8 cellular contexts compared by ENCODE assay signal in genomic region chr19:35901854-35902661, GRCh38. TPM values are rescaled to one million over a fixed set of nuclear protein-coding genes. Genes with fewer than 3 reads are reported as not detected.
DNase-seq lines count a peak whose midpoint lies in the region; ATAC-seq and TF ChIP-seq lines count a peak whose summit lies in the region.

A gene with protein sequence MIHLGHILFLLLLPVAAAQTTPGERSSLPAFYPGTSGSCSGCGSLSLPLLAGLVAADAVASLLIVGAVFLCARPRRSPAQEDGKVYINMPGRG (plus strand): TSS chr19:35902529. CDS start chr19:35902594, 65 bp downstream.

- peak within 1 kb of the TSS; percentile 92 for H3K9ac ChIP-seq in mesenchymal stem cell (ENCODE audit: low read length)

- H2BK120ac ChIP-seq in mesenchymal stem cell (ENCODE audit: low read depth, low read length) = peak within 1 kb of the TSS; percentile 62

- H3K4me2 ChIP-seq in mesenchymal stem cell (ENCODE audit: low read length, poor library complexity, severe bottlenecking) = peak within 1 kb of the TSS; percentile 63

- WGBS in mesenchymal stem cell = 42% methylated on average over 6 of the region's 6 CpGs

- peak within 1 kb of the TSS in 4 of 5 experiments; percentile 23 to 92 (median 90) for H3K27ac Mint-ChIP-seq in brain

- H2BK15ac ChIP-seq in mesenchymal stem cell (ENCODE audit: low read depth, poor library complexity, severe bottlenecking) = peak within 1 kb of the TSS; percentile 62

- peak within 1 kb of the TSS; percentile 37 to 93 for H3K4me3 ChIP-seq in mesenchymal stem cell (ENCODE audit: insufficient read depth in 1 of 2, low read depth in 1 of 2, low read length in 2 of 2)

- H3K9me3 Mint-ChIP-seq in brain = peaks cover 0 to 9% (median 0%) of the 10 kb centered on the region in 5 experiments

- H3K4me1 ChIP-seq in mesenchymal stem cell (ENCODE audit: control insufficient read depth, insufficient read depth, low read depth, low read length) = peaks cover 31% of the 10 kb centered on the region

- H4K91ac ChIP-seq in mesenchymal stem cell (ENCODE audit: low read length) = peak within 1 kb of the TSS; percentile 69

- H2BK12ac ChIP-seq in mesenchymal stem cell (ENCODE audit: low read length in 2 of 2) = peak within 1 kb of the TSS; percentile 79 to 88

- no peak for ATAC-seq in GM19351 (IDR thresholded peaks at IDR 0.05; ENCODE audit: unreplicated experiment)
- ATAC-seq in HG02884 (IDR thresholded peaks at IDR 0.05; ENCODE audit: unreplicated experiment) = no peak
- ATAC-seq in HG02973 (IDR thresholded peaks at IDR 0.05; ENCODE audit: unreplicated experiment) = no peak

- H3K9me3 ChIP-seq in mesenchymal stem cell (ENCODE audit: control insufficient read depth, low read length) = no peaks in the 10 kb centered on the region

- peak within 1 kb of the TSS; percentile 89 for H3K27ac ChIP-seq in RWPE1
- peak within 1 kb of the TSS; percentile 48 for H3K27ac ChIP-seq in mesenchymal stem cell (ENCODE audit: low read length, poor library complexity, severe bottlenecking)

- peak within 1 kb of the TSS; percentile 29 for H2AFZ ChIP-seq in mesenchymal stem cell (ENCODE audit: low read depth, low read length)

- no peaks in the 10 kb centered on the region for H3K36me3 Mint-ChIP-seq in brain

- peaks cover 5 to 7% of the 10 kb centered on the region in 2 experiments for H3K36me3 ChIP-seq in mesenchymal stem cell (ENCODE audit: control insufficient read depth in 1 of 2, insufficient read depth in 2 of 2, low read depth in 1 of 2, low read length in 2 of 2)

- peaks cover 38% of the 10 kb centered on the region for H3K4me1 Mint-ChIP-seq in brain

- DNase-seq in activated T-cell treated with anti-CD3 and anti-CD28 coated beads, Interleukin-2, amount 50 U/mL, for 1 hour = peak; percentile 61
- DNase-seq in activated T-cell treated with anti-CD3 and anti-CD28 coated beads for 4 hours (no peak), RWPE1 (ENCODE audit: low spot score) (no peak), mesenchymal stem cell (no peak)

- POLR2A ChIA-PET in RWPE1 (lab: Yijun Ruan, JAX; ENCODE audit: low non-redundant PET) = no interaction called here

- H3K27me3 Mint-ChIP-seq in brain = peaks cover 47% of the 10 kb centered on the region

- peak within 1 kb of the TSS in 1 of 2 experiments; percentile 5 for H3K23ac ChIP-seq in mesenchymal stem cell (ENCODE audit: low read length in 2 of 2)

- H3K4me3 Mint-ChIP-seq in brain = peak within 1 kb of the TSS; percentile 82 to 94 (median 93)

- peak within 1 kb of the TSS; percentile 87 to 89 for H3K18ac ChIP-seq in mesenchymal stem cell (ENCODE audit: low read depth in 1 of 2, low read length in 2 of 2)

- CTCF ChIA-PET in RWPE1 (lab: Yijun Ruan, JAX) = no interaction called here

- no peaks in the 10 kb centered on the region for H3K27me3 ChIP-seq in mesenchymal stem cell (ENCODE audit: control insufficient read depth in 1 of 2, insufficient read depth in 1 of 2, low read length in 2 of 2)

- H3K4ac ChIP-seq in mesenchymal stem cell (ENCODE audit: low read depth in 1 of 2, low read length in 2 of 2) = peak within 1 kb of the TSS; percentile 46 to 95

- H2AK5ac ChIP-seq in mesenchymal stem cell (ENCODE audit: low read length, severe bottlenecking) = peak within 1 kb of the TSS; percentile 62

- peaks cover 18% of the 10 kb centered on the region for H3K79me1 ChIP-seq in mesenchymal stem cell (replicated peaks; ENCODE audit: low read length, poor library complexity, severe bottlenecking)

- no peak within 1 kb of the TSS for H2BK5ac ChIP-seq in mesenchymal stem cell (ENCODE audit: low read depth, low read length, poor library complexity, severe bottlenecking)

- peak within 1 kb of the TSS; percentile 95 for H4K8ac ChIP-seq in mesenchymal stem cell (ENCODE audit: low read length)

- TF ChIP-seq CTCF in RWPE1 (conservative IDR thresholded peaks at IDR 0.05; ENCODE audit: low read depth) (no peak), brain (conservative IDR thresholded peaks at IDR 0.05) (no peak)

- no peak within 1 kb of the TSS for H3K14ac ChIP-seq in mesenchymal stem cell (ENCODE audit: low read length in 2 of 2)

RNA-seq across cellular contexts. Expression of the gene that starts here (rescaled TPM):
- 13.3 TPM for polyA plus RNA-seq in brain (ENCODE audit: insufficient read depth, low read depth, low replicate concordance)
- 1.4 TPM for polyA plus RNA-seq in mesenchymal stem cell (2013, experiment 1 of 2)
- 1.4 TPM for polyA plus RNA-seq in mesenchymal stem cell (2013, experiment 2 of 2)
